8 cellular contexts compared by ENCODE assay signal in genomic region chr3:67113802-67114407, GRCh38.
A peak's percentile ranks its signal among the peaks of the same experiment; 100 is the strongest.
DNase-seq lines count a peak whose midpoint lies in the region; ATAC-seq, FAIRE-seq and TF ChIP-seq lines count a peak whose summit lies in the region.

No MANE protein-coding gene starts in this region.

- CTCF ChIA-PET in RWPE1 (lab: Yijun Ruan, JAX) = interaction anchor here (0.6 kb wide), 1 partner anchor 539 kb away, joined by 3 read pairs; no protein-coding TSS in a partner anchor

- no peak overlapping the region for H3K27ac Mint-ChIP-seq in type B pancreatic cell

- H3K4me1 ChIP-seq in gastroesophageal sphincter = no peaks in the 10 kb centered on the region
- no peaks in the 10 kb centered on the region for H3K4me1 ChIP-seq in pancreas

- H3K36me3 ChIP-seq in gastroesophageal sphincter = no peaks in the 10 kb centered on the region
- no peaks in the 10 kb centered on the region for H3K36me3 ChIP-seq in pancreas

- H3K27ac ChIP-seq in RWPE1 (no peak overlapping the region), gastroesophageal sphincter (no peak overlapping the region), pancreas (no peak overlapping the region)

- TF ChIP-seq EP300 in gastroesophageal sphincter (IDR thresholded peaks at IDR 0.05) = no peak

- H3K9me3 Mint-ChIP-seq in type B pancreatic cell = no peaks in the 10 kb centered on the region

- no peak for FAIRE-seq in pancreas (lab: Jason Lieb, UNC)

- DNase-seq in GM04504 (ENCODE audit: low read depth) = peak; percentile 65
- peak; percentile 33 for DNase-seq in GOT3 (lab: John Stamatoyannopoulos, UW)
- peak; percentile 82 to 88 for DNase-seq in Kasumi-1 (lab: John Stamatoyannopoulos, UW)
- DNase-seq in RWPE1 (ENCODE audit: low spot score) = peak; percentile 65
- peak; percentile 58 for DNase-seq in activated effector memory CD4-positive, alpha-beta T cell treated with Interleukin-2 at 50 U/mL for 16 hours
- DNase-seq in pancreas = peak; percentile 56 to 86 (median 74)
- DNase-seq in type B pancreatic cell (ENCODE audit: extremely low spot score, unreplicated experiment) = peak; percentile 81

- H3K4me3 ChIP-seq in gastroesophageal sphincter (no peak overlapping the region), pancreas (no peak overlapping the region)

- H3K27me3 ChIP-seq in gastroesophageal sphincter (peaks cover 23% of the 10 kb centered on the region), pancreas (no peaks in the 10 kb centered on the region)

- H3K36me3 Mint-ChIP-seq in type B pancreatic cell = no peaks in the 10 kb centered on the region

- H3K9me3 ChIP-seq in gastroesophageal sphincter = no peaks in the 10 kb centered on the region
- H3K9me3 ChIP-seq in pancreas = no peaks in the 10 kb centered on the region

- no peak for ATAC-seq in gastroesophageal sphincter
- peak; percentile 76 to 100 (median 98) for ATAC-seq in pancreas

- TF ChIP-seq CTCF in RWPE1 (conservative IDR thresholded peaks at IDR 0.05; ENCODE audit: low read depth) = peak; percentile 79
- TF ChIP-seq CTCF in gastroesophageal sphincter (IDR thresholded peaks at IDR 0.05) = peak; percentile 26 to 77 (median 60)
- TF ChIP-seq CTCF in pancreas (IDR thresholded peaks at IDR 0.05) = peak; percentile 71 to 85 (median 79)
- peak; percentile 99 for TF ChIP-seq CTCF in type B pancreatic cell (conservative IDR thresholded peaks at IDR 0.05)

- H3K27me3 Mint-ChIP-seq in type B pancreatic cell = peaks cover 5% of the 10 kb centered on the region

- TF ChIP-seq POLR2A in gastroesophageal sphincter (IDR thresholded peaks at IDR 0.05) = no peak

- WGBS in gastroesophageal sphincter (ENCODE audit: low coverage in 1 of 2), 2 donors = 3 to 6% methylated on average over 5 to 6 of the region's 6 CpGs
- WGBS in pancreas, 2 donors = 5% methylated on average over 6 of the region's 6 CpGs

- peaks cover 6% of the 10 kb centered on the region for H3K4me1 Mint-ChIP-seq in type B pancreatic cell (ENCODE audit: unreplicated experiment)

- no peak overlapping the region for H3K4me3 Mint-ChIP-seq in type B pancreatic cell

- POLR2A ChIA-PET in RWPE1 (lab: Yijun Ruan, JAX; ENCODE audit: low non-redundant PET) = no interaction called here

- intact Hi-C loops in pancreas (cut with DNase I) = loop anchor here in 1 of 3 donors (10.0 kb wide), 1 partner anchor 1771 kb away; no protein-coding TSS in a partner anchor

Comparison
In these comparisons a context has a peak if more than half of its experiments do, and no peak if none do; other contexts are left out.
1. DNase-seq: peak in every context shown above with its lines; median percentile 85 in Kasumi-1; 81 in type B pancreatic cell; 74 in pancreas; 65 in GM04504; 65 in RWPE1; 58 in activated effector memory CD4-positive, alpha-beta T cell treated with Interleukin-2 at 50 U/mL for 16 hours; 33 in GOT3.